ENCODE assay signal across 25 cellular contexts in the genomic region with DNA sequence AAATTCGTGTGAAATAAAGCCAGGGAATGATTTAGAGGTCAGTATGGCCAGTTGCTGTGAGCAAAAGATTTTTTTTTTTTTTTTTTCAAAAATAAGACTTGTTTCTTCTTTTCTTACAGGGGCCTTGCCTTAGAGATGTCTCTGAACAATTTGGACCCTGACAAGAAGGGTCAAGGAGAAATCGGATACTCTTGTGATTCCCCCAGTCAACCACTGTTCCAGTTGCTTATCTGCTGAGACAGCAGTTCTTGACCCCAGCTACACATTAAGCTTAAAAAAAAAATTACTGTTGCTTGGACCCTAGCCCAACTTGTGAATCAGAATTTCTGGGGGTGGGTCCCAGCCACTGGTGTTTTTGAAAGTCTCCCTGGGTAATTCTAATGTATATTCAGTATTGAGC.
"Had no signal": no experiment of that assay in that cellular context is flagged by ENCODE, and none has a peak within 500 bp of the region (broad histone marks: within the 10 kb centered on the region; RNA-seq: fewer than 3 reads in every experiment).

No MANE protein-coding gene starts in this region.

- H3K9me3 Mint-ChIP-seq: stimulated activated memory B cell treated with anti-CD40 and anti-IgM and Interleukin-4, amounts not matched to agents 10 μg/mL and 1 μg/mL and 100 μg/mL, for 72 hours had no signal

- H3K4me3 ChIP-seq: esophagus squamous epithelium, heart left ventricle, hepatocyte, left lung, ovary, psoas muscle, skin epidermis, spleen, testis, tibial artery, upper lobe of left lung had no signal

- ATAC-seq: effector memory CD8-positive, alpha-beta T cell; heart left ventricle; naive thymus-derived CD4-positive, alpha-beta T cell; psoas muscle; right cardiac atrium; stimulated activated memory B cell treated with anti-CD40 and anti-IgM and Interleukin-4, amounts not matched to agents 10 μg/mL and 1 μg/mL and 100 μg/mL, for 72 hours; stimulated activated naive CD8-positive, alpha-beta T cell treated with anti-CD3 and anti-CD28 coated beads, Interleukin-15, Interleukin-2, amounts not matched to agents 100 U/mL and 50 U/mL, for 24 hours had no signal

- H3K27ac ChIP-seq: esophagus squamous epithelium, heart left ventricle, hepatocyte, left lung, ovary, psoas muscle, skin epidermis, spleen, testis, tibial artery, upper lobe of left lung had no signal

- H2AFZ ChIP-seq: hepatocyte had no signal

- H3K4me1 Mint-ChIP-seq: stimulated activated memory B cell treated with anti-CD40 and anti-IgM and Interleukin-4, amounts not matched to agents 10 μg/mL and 1 μg/mL and 100 μg/mL, for 72 hours had no signal

- H3K4me2 ChIP-seq: hepatocyte had no signal

- H3K9me3 ChIP-seq: esophagus squamous epithelium, heart left ventricle, left lung, ovary, psoas muscle, spleen, testis, tibial artery, upper lobe of left lung had no signal

- H3K36me3 Mint-ChIP-seq: stimulated activated memory B cell treated with anti-CD40 and anti-IgM and Interleukin-4, amounts not matched to agents 10 μg/mL and 1 μg/mL and 100 μg/mL, for 72 hours had no signal

- H3K27me3 ChIP-seq: esophagus squamous epithelium, heart left ventricle, hepatocyte, left lung, ovary, spleen, testis, tibial artery, upper lobe of left lung had no signal

- H3K36me3 ChIP-seq: esophagus squamous epithelium, heart left ventricle, left lung, ovary, spleen, tibial artery, upper lobe of left lung had no signal

- H3K4me3 Mint-ChIP-seq: effector memory CD8-positive, alpha-beta T cell; naive thymus-derived CD4-positive, alpha-beta T cell; stimulated activated memory B cell treated with anti-CD40 and anti-IgM and Interleukin-4, amounts not matched to agents 10 μg/mL and 1 μg/mL and 100 μg/mL, for 72 hours had no signal

- H3K27me3 Mint-ChIP-seq: effector memory CD8-positive, alpha-beta T cell; naive thymus-derived CD4-positive, alpha-beta T cell; stimulated activated memory B cell treated with anti-CD40 and anti-IgM and Interleukin-4, amounts not matched to agents 10 μg/mL and 1 μg/mL and 100 μg/mL, for 72 hours had no signal

- DNase-seq: cortex of kidney; effector memory CD8-positive, alpha-beta T cell; erythroblast; esophagus squamous epithelium; heart left ventricle; kidney; left lung; mesendoderm; midbrain; naive thymus-derived CD4-positive, alpha-beta T cell; occipital lobe; ovary; posterior cingulate gyrus; psoas muscle; right cardiac atrium; spleen; stimulated activated CD4-positive, alpha-beta T cell treated with anti-CD3 and anti-CD28 coated beads, Interleukin-4, amount 100 ng/mL, for 4 hours; stimulated activated naive CD8-positive, alpha-beta T cell treated with anti-CD3 and anti-CD28 coated beads, Interleukin-15, Interleukin-2, amounts not matched to agents 100 U/mL and 50 U/mL, for 24 hours; substantia nigra; testis; tibial artery; upper lobe of left lung had no signal

- H3K4me1 ChIP-seq: esophagus squamous epithelium, heart left ventricle, left lung, psoas muscle, spleen, testis, tibial artery, upper lobe of left lung had no signal

- H3K27ac Mint-ChIP-seq: effector memory CD8-positive, alpha-beta T cell; naive thymus-derived CD4-positive, alpha-beta T cell; stimulated activated memory B cell treated with anti-CD40 and anti-IgM and Interleukin-4, amounts not matched to agents 10 μg/mL and 1 μg/mL and 100 μg/mL, for 72 hours had no signal
